In the genomic region with DNA sequence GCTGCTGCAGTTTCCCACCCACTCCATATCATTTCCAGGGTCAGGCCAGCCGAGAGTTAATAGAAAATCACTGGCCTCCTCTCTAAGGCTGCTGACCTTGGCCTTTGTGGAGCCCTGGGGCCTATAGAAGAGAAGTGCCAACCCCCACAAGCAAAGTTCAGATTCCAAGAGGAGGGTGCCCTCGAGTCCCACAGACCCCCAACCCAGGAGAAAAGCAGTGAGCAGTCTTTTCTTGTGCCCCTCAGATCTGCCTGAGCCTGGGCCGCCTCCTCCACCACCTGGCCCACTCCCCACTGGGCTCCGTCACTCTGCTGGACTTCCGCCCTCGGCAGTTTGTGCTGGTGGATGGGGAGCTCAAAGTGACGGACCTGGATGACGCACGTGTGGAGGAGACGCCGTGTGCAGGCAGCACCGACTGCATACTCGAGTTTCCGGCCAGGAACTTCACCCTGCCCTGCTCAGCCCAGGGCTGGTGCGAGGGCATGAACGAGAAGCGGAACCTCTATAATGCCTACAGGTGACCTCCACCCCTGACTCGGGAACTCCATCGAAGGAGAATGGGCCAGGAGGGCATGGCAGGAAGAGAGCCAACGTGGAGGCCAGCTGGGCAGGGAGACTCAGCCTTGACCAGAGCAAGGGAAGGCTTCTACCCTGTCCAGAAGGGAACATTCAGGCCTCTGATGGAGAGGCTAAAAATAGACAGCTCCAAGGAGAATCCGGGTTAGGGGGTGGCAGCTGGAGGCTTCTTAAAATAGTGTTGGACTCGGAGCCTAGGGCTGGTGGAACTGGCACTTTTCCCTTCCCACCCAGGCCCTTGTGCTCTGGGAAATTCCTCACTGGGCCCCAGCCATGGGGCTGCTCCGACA, we compare ENCODE assay signal across 11 cellular contexts. TPM values are rescaled to one million over a fixed set of nuclear protein-coding genes. Genes with fewer than 3 reads are reported as not detected.
DNase-seq lines count a peak whose midpoint lies in the region; ATAC-seq and TF ChIP-seq lines count a peak whose summit lies in the region.
"Had no signal": no experiment of that assay in that cellular context is flagged by ENCODE, and none has a peak within 500 bp of the region (broad histone marks: within the 10 kb centered on the region; RNA-seq: fewer than 3 reads in every experiment).

No MANE protein-coding gene starts in this region.

- H3K9me3 ChIP-seq in H9 (ENCODE audit: control insufficient read depth, low read depth, low read length), result no peaks in the 10 kb centered on the region
- no peaks in the 10 kb centered on the region for H3K9me3 ChIP-seq in esophagus squamous epithelium
- no peaks in the 10 kb centered on the region for H3K9me3 ChIP-seq in smooth muscle cell (replicated peaks; ENCODE audit: low read depth)
- H3K9me3 ChIP-seq: HAP-1 had no signal

- H3K4me3 Mint-ChIP-seq in H9 (no peak overlapping the region), mesothelial cell of epicardium (no peak overlapping the region)
- H3K4me3 Mint-ChIP-seq in naive thymus-derived CD8-positive, alpha-beta T cell, result no peak overlapping the region
- H3K4me3 Mint-ChIP-seq: stimulated activated naive B cell treated with anti-CD40 and anti-IgM and Interleukin-4, amounts not matched to agents 10 μg/mL and 1 μg/mL and 100 μg/mL, for 72 hours had no signal

- H3K4me1 ChIP-seq in H9 (ENCODE audit: insufficient read depth, low read length), result peaks cover 2% of the 10 kb centered on the region; the same call in 1 of the 2 replicates
- H3K4me1 ChIP-seq in esophagus squamous epithelium, result peaks cover 0 to 38% (median 15%) of the 10 kb centered on the region in 3 donors
- H3K4me1 ChIP-seq in smooth muscle cell (ENCODE audit: low read depth), result peaks cover 61% of the 10 kb centered on the region
- H3K4me1 ChIP-seq: HAP-1 had no signal

- H3K4ac ChIP-seq in H9 (ENCODE audit: low read depth, low read length), result no peak overlapping the region

- H3K27me3 Mint-ChIP-seq in H9 (ENCODE audit: low read depth) (peaks cover 16% of the 10 kb centered on the region), mesothelial cell of epicardium (ENCODE audit: low read depth) (no peaks in the 10 kb centered on the region)
- peaks cover 5 to 40% (median 22%) of the 10 kb centered on the region in 5 donors for H3K27me3 Mint-ChIP-seq in naive thymus-derived CD8-positive, alpha-beta T cell

- H3K18ac ChIP-seq in H9 (ENCODE audit: insufficient read length, low read depth, low read length), result no peak overlapping the region

- peaks cover 3% of the 10 kb centered on the region for H3K23me2 ChIP-seq in H9 (ENCODE audit: insufficient read length, low read depth, low read length, poor library complexity, severe bottlenecking)

- H3K9ac ChIP-seq in H9 (ENCODE audit: extremely low read depth, insufficient read length, low read length), result no peak overlapping the region
- no peak overlapping the region for H3K9ac ChIP-seq in smooth muscle cell (ENCODE audit: low read depth)

- TF ChIP-seq CTCF in H9 (conservative IDR thresholded peaks at IDR 0.05) (no peak), esophagus squamous epithelium (IDR thresholded peaks at IDR 0.05) (no peak), mesothelial cell of epicardium (IDR thresholded peaks at IDR 0.05; ENCODE audit: unreplicated experiment) (no peak), smooth muscle cell (IDR thresholded peaks at IDR 0.05; ENCODE audit: borderline replicate concordance, insufficient read depth, poor library complexity, severe bottlenecking) (no peak)

- WGBS in H9 (ENCODE audit: extremely low coverage, insufficient read length, low lambda C conversion rate), result no CpG with 5 or more reads among the region's 23 CpGs
- 65 to 75% methylated on average over 13 of the region's 23 CpGs for WGBS in esophagus squamous epithelium, 2 donors
- WGBS in smooth muscle cell (ENCODE audit: low lambda C conversion rate), result 78% methylated on average over 23 of the region's 23 CpGs

- no peak overlapping the region for H2BK15ac ChIP-seq in H9 (ENCODE audit: low read depth, low read length)

- no peak overlapping the region for H2BK5ac ChIP-seq in H9 (ENCODE audit: insufficient read length, low read length)

- H3K56ac ChIP-seq in H9 (ENCODE audit: insufficient read length, low read depth, low read length), result no peak overlapping the region

- H3K9me3 Mint-ChIP-seq in H9 (no peaks in the 10 kb centered on the region), mesothelial cell of epicardium (no peaks in the 10 kb centered on the region)
- H3K9me3 Mint-ChIP-seq in naive thymus-derived CD8-positive, alpha-beta T cell, result no peaks in the 10 kb centered on the region
- H3K9me3 Mint-ChIP-seq: stimulated activated naive B cell treated with anti-CD40 and anti-IgM and Interleukin-4, amounts not matched to agents 10 μg/mL and 1 μg/mL and 100 μg/mL, for 72 hours had no signal

- H4K8ac ChIP-seq in H9 (replicated peaks; ENCODE audit: insufficient read length, low read depth, low read length), result no peak overlapping the region

- no peak for TF ChIP-seq POLR2A in esophagus squamous epithelium (IDR thresholded peaks at IDR 0.05)

- peaks cover 7% of the 10 kb centered on the region for H3F3A ChIP-seq in smooth muscle cell (ENCODE audit: low read depth)

- peaks cover 8% of the 10 kb centered on the region; the same call in 1 of the 2 replicates for H3K27me3 ChIP-seq in H9 (ENCODE audit: insufficient read depth, low read length)
- H3K27me3 ChIP-seq in esophagus squamous epithelium, result peaks cover 0 to 22% (median 0%) of the 10 kb centered on the region in 4 donors
- H3K27me3 ChIP-seq in smooth muscle cell (ENCODE audit: low read depth), result no peaks in the 10 kb centered on the region

- H3K36me3 Mint-ChIP-seq in H9 (ENCODE audit: insufficient read depth in 1 of 3, low read depth in 3 of 3), result peaks cover 24 to 89% (median 79%) of the 10 kb centered on the region in 3 experiments; a peak in 6 of 7 replicates
- peaks cover 9% of the 10 kb centered on the region for H3K36me3 Mint-ChIP-seq in mesothelial cell of epicardium
- no peaks in the 10 kb centered on the region for H3K36me3 Mint-ChIP-seq in naive thymus-derived CD8-positive, alpha-beta T cell
- H3K36me3 Mint-ChIP-seq: stimulated activated naive B cell treated with anti-CD40 and anti-IgM and Interleukin-4, amounts not matched to agents 10 μg/mL and 1 μg/mL and 100 μg/mL, for 72 hours had no signal

- H4K91ac ChIP-seq in H9 (ENCODE audit: insufficient read length, low read depth, low read length), result no peak overlapping the region

- no peak overlapping the region for H2BK120ac ChIP-seq in H9 (ENCODE audit: low read depth, low read length, poor library complexity, severe bottlenecking)

- H3K36me3 ChIP-seq in esophagus squamous epithelium, result peaks cover 0 to 21% (median 0%) of the 10 kb centered on the region in 3 donors
- no peaks in the 10 kb centered on the region for H3K36me3 ChIP-seq in smooth muscle cell (ENCODE audit: low read depth)

- H3K27ac ChIP-seq in H9 (ENCODE audit: insufficient read length, low read depth, low read length) (no peak overlapping the region), esophagus squamous epithelium (peak overlapping the region; percentile 47 to 86 (median 81)), smooth muscle cell (ENCODE audit: low read depth) (no peak overlapping the region)

- no peak overlapping the region for H2AFZ ChIP-seq in H9 (ENCODE audit: low read length)
- no peak overlapping the region for H2AFZ ChIP-seq in smooth muscle cell (ENCODE audit: low read depth)

- POLR2A ChIA-PET in naive thymus-derived CD8-positive, alpha-beta T cell (lab: Charles Lee), result no interaction called here

- H2BK20ac ChIP-seq in H9 (ENCODE audit: low read depth, low read length, poor library complexity, severe bottlenecking), result no peak overlapping the region

- no peak overlapping the region for H2AK5ac ChIP-seq in H9 (ENCODE audit: insufficient read length, low read length)

- H3K4me1 Mint-ChIP-seq in H9 (peaks cover 50 to 57% of the 10 kb centered on the region in 2 experiments), mesothelial cell of epicardium (peaks cover 58% of the 10 kb centered on the region)
- no peaks in the 10 kb centered on the region for H3K4me1 Mint-ChIP-seq in naive thymus-derived CD8-positive, alpha-beta T cell
- H3K4me1 Mint-ChIP-seq: stimulated activated naive B cell treated with anti-CD40 and anti-IgM and Interleukin-4, amounts not matched to agents 10 μg/mL and 1 μg/mL and 100 μg/mL, for 72 hours had no signal

- no peak overlapping the region for H2BK12ac ChIP-seq in H9 (ENCODE audit: insufficient read length, low read depth, low read length)

- H4K20me1 ChIP-seq in H9 (ENCODE audit: control insufficient read depth, insufficient read depth, insufficient read length) (no peaks in the 10 kb centered on the region), smooth muscle cell (ENCODE audit: low read depth) (no peaks in the 10 kb centered on the region)

- no peak overlapping the region for H3T11ph ChIP-seq in H9 (ENCODE audit: low read length)

- peak overlapping the region in 1 of 4 donors; percentile 6 for H3K4me3 ChIP-seq in esophagus squamous epithelium
- H3K4me3 ChIP-seq in smooth muscle cell, result no peak overlapping the region
- H3K4me3 ChIP-seq: HAP-1 had no signal

- intact Hi-C loops in esophagus squamous epithelium (cut with DNase I), result no loop called here

- H3K23ac ChIP-seq in H9 (ENCODE audit: insufficient read length, low read depth, low read length), result no peak overlapping the region

- DNase-seq in H9, result no peak
- DNase-seq in esophagus squamous epithelium (lab: John Stamatoyannopoulos, UW), result no peak
- DNase-seq in mesothelial cell of epicardium (ENCODE audit: low spot score in 2 of 2, unreplicated experiment in 2 of 2), result no peak
- DNase-seq in smooth muscle cell (lab: John Stamatoyannopoulos, UW; ENCODE audit: unreplicated experiment), result no peak
- DNase-seq in naive thymus-derived CD8-positive, alpha-beta T cell, result no peak
- DNase-seq in activated CD4-positive, CD25-positive, alpha-beta regulatory T cell treated with anti-CD3 and anti-CD28 coated beads, Interleukin-2, amount 50 U/mL, for 72 hours, result no peak
- DNase-seq: erythroblast; stimulated activated naive B cell treated with anti-CD40 and anti-IgM and Interleukin-4, amounts not matched to agents 10 μg/mL and 1 μg/mL and 100 μg/mL, for 72 hours had no signal

- H3K79me2 ChIP-seq in H9 (ENCODE audit: insufficient read depth, low read length) (no peaks in the 10 kb centered on the region), smooth muscle cell (ENCODE audit: low read depth) (peaks cover 34% of the 10 kb centered on the region)

- H4K5ac ChIP-seq in H9 (ENCODE audit: insufficient read length, low read depth, low read length), result no peak overlapping the region

- H3K14ac ChIP-seq in H9 (ENCODE audit: insufficient read depth, low read length), result no peak overlapping the region; the same call in 1 of the 2 replicates

- no peak for ATAC-seq in naive thymus-derived CD8-positive, alpha-beta T cell
- no peak for ATAC-seq in HG03521 (IDR thresholded peaks at IDR 0.05; ENCODE audit: unreplicated experiment)
- no peak for ATAC-seq in HG03565 (IDR thresholded peaks at IDR 0.05; ENCODE audit: unreplicated experiment)
- ATAC-seq: stimulated activated naive B cell treated with anti-CD40 and anti-IgM and Interleukin-4, amounts not matched to agents 10 μg/mL and 1 μg/mL and 100 μg/mL, for 72 hours had no signal

- peak overlapping the region; percentile 80 to 95 (median 81); a peak in 5 of 7 replicates for H3K27ac Mint-ChIP-seq in H9
- peak overlapping the region; percentile 63 for H3K27ac Mint-ChIP-seq in mesothelial cell of epicardium
- no peak overlapping the region for H3K27ac Mint-ChIP-seq in naive thymus-derived CD8-positive, alpha-beta T cell
- H3K27ac Mint-ChIP-seq: stimulated activated naive B cell treated with anti-CD40 and anti-IgM and Interleukin-4, amounts not matched to agents 10 μg/mL and 1 μg/mL and 100 μg/mL, for 72 hours had no signal

- H3K79me1 ChIP-seq in H9 (ENCODE audit: insufficient read depth, low read depth, low read length, poor library complexity, severe bottlenecking), result no peaks in the 10 kb centered on the region

- H3K4me2 ChIP-seq in H9 (ENCODE audit: insufficient read depth, insufficient read length, low read length) (no peak overlapping the region), smooth muscle cell (peak overlapping the region; percentile 72)

RNA-seq across cellular contexts. Expression of gene PKDCC, which starts 6.2 kb away (rescaled TPM):
- 134 and 135 TPM in 2 replicates for total RNA-seq in H9 (2021)
- total RNA-seq in esophagus squamous epithelium, result 10 to 100 TPM in 1 of 4 donors, 1 to 10 TPM in 2, under 1 TPM in 1; 0.53 to 16.8 (median 6.4) TPM
- total RNA-seq in mesothelial cell of epicardium, result 112 to 131 TPM (median 123 TPM) in 3 replicates
- 15.2 and 22.9 TPM in 2 replicates for total RNA-seq in smooth muscle cell
- polyA plus RNA-seq in smooth muscle cell, result 5.1 and 12.2 TPM in 2 replicates
- total RNA-seq in naive thymus-derived CD8-positive, alpha-beta T cell, result not detected
- not detected for polyA plus RNA-seq in naive thymus-derived CD8-positive, alpha-beta T cell

Comparison
In these comparisons a context has a peak if more than half of its experiments do, and no peak if none do; other contexts are left out.
1. H3K27ac ChIP-seq: peak in esophagus squamous epithelium (4 of 4); none in H9 (single experiment) and smooth muscle cell (single experiment).
2. H3K27ac Mint-ChIP-seq: peak in H9 (3 of 3) and mesothelial cell of epicardium (single experiment); none in naive thymus-derived CD8-positive, alpha-beta T cell (0 of 10).